27 cellular contexts compared by ENCODE assay signal in the genomic region with DNA sequence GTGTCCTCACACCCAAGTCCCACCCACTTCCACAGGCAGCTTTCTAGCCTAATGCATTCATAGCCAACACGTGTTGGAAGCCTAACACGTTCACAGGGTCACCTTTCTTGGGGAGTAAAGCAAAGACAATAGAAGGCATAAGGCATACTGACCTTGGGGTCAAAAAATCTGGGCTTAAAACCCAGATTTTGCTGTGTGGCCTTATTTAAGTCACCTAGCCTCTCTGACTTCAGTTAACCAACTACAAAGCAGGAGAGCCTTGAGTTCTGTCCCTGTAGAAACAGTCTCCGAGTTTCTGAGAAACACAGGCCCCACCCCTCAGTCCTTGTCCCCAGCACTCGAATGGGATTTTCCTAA. TPM values are rescaled to one million over a fixed set of nuclear protein-coding genes. Genes with fewer than 3 reads are reported as not detected.
DNase-seq lines count a peak whose midpoint lies in the region; ATAC-seq and FAIRE-seq lines count a peak whose summit lies in the region.
"Had no signal": no experiment of that assay in that cellular context is flagged by ENCODE, and none has a peak within 500 bp of the region (broad histone marks: within the 10 kb centered on the region; RNA-seq: fewer than 3 reads in every experiment).

No MANE protein-coding gene starts in this region.

- FAIRE-seq in HTR-8/SVneo (lab: Jason Lieb, UNC), result no peak
- FAIRE-seq: urothelium cell line had no signal

- H3K27me3 ChIP-seq in HUES48 (ENCODE audit: control insufficient read depth, insufficient read depth, low read length) (no peaks in the 10 kb centered on the region), SJCRH30 (no peaks in the 10 kb centered on the region), iPS DF 6.9 (ENCODE audit: control insufficient read depth, insufficient read depth, low read length) (no peaks in the 10 kb centered on the region), neuronal stem cell (ENCODE audit: control insufficient read depth in 3 of 3, insufficient read depth in 3 of 3, low read depth in 1 of 3, low read length in 3 of 3) (peaks cover 0 to 19% (median 0%) of the 10 kb centered on the region in 3 experiments)

- H2BK12ac ChIP-seq in neuronal stem cell (ENCODE audit: low read length), result no peak overlapping the region

- H3K9me3 ChIP-seq in HUES48 (ENCODE audit: control insufficient read depth, insufficient read depth, low read length) (no peaks in the 10 kb centered on the region), SJCRH30 (replicated peaks) (no peaks in the 10 kb centered on the region), iPS DF 6.9 (ENCODE audit: control insufficient read depth, insufficient read depth, low read length) (no peaks in the 10 kb centered on the region), neuronal stem cell (replicated peaks in 1 of 2; ENCODE audit: control insufficient read depth in 2 of 2, insufficient read depth in 1 of 2, low read depth in 1 of 2, low read length in 2 of 2) (no peaks in the 10 kb centered on the region)
- H3K9me3 ChIP-seq: mucosa of descending colon, suprapubic skin had no signal

- H3K4me3 Mint-ChIP-seq in activated T-helper 1 cell treated with anti-CD3 and anti-CD28 coated beads, Interleukin-12 subunit alpha, Interleukin-12 subunit beta, Interleukin-2, Interleukin-4 antibody, amounts not matched to agents 30 ng/mL and 10 ng/mL and 1 ng/mL, durations not matched to agents 14 hours and 24 hours and 36 hours, result no peak overlapping the region
- H3K4me3 Mint-ChIP-seq: activated B cell treated with CpG ODN at 0.5 μM for 24 hours; activated T-cell treated with anti-CD3 and anti-CD28 coated beads, Interleukin-2, amount 50 U/mL, for 4 hours had no signal

- H2AK5ac ChIP-seq in neuronal stem cell (ENCODE audit: low read depth, low read length), result peak overlapping the region; percentile 82

- H3K27me3 Mint-ChIP-seq in activated T-helper 1 cell treated with anti-CD3 and anti-CD28 coated beads, Interleukin-12 subunit alpha, Interleukin-12 subunit beta, Interleukin-2, Interleukin-4 antibody, amounts not matched to agents 30 ng/mL and 10 ng/mL and 1 ng/mL, durations not matched to agents 14 hours and 24 hours and 36 hours (ENCODE audit: insufficient read depth), result peaks cover 16% of the 10 kb centered on the region

- H3K79me1 ChIP-seq in neuronal stem cell (ENCODE audit: low read depth, low read length), result no peaks in the 10 kb centered on the region

- peak overlapping the region; percentile 12 for H3K4me2 ChIP-seq in neuronal stem cell (ENCODE audit: insufficient read depth, low read length, poor library complexity, severe bottlenecking)

- H3K9ac ChIP-seq in HUES48 (ENCODE audit: low read depth, low read length) (peak overlapping the region; percentile 70), neuronal stem cell (ENCODE audit: low read depth, low read length, poor library complexity) (no peak overlapping the region)

- H3K36me3 Mint-ChIP-seq in activated T-helper 1 cell treated with anti-CD3 and anti-CD28 coated beads, Interleukin-12 subunit alpha, Interleukin-12 subunit beta, Interleukin-2, Interleukin-4 antibody, amounts not matched to agents 30 ng/mL and 10 ng/mL and 1 ng/mL, durations not matched to agents 14 hours and 24 hours and 36 hours (ENCODE audit: low read depth), result no peaks in the 10 kb centered on the region
- H3K36me3 Mint-ChIP-seq: brain had no signal

- ATAC-seq in HG03095 (IDR thresholded peaks at IDR 0.05; ENCODE audit: unreplicated experiment), result no peak

- H3K27ac ChIP-seq in HUES48 (ENCODE audit: low read depth, low read length) (peak overlapping the region; percentile 95), SJCRH30 (peak overlapping the region; percentile 78), iPS DF 6.9 (ENCODE audit: low read length) (peak overlapping the region; percentile 93), neuronal stem cell (replicated peaks; ENCODE audit: low read length) (peak overlapping the region; percentile 99)
- H3K27ac ChIP-seq: suprapubic skin had no signal

- no peak overlapping the region for H3K4ac ChIP-seq in neuronal stem cell (ENCODE audit: low read length)

- peak overlapping the region; percentile 95 for H2BK120ac ChIP-seq in neuronal stem cell (ENCODE audit: low read depth, low read length)

- peak overlapping the region; percentile 96 for H3K18ac ChIP-seq in neuronal stem cell (ENCODE audit: low read length)

- no peaks in the 10 kb centered on the region for H3K36me3 ChIP-seq in HUES48 (ENCODE audit: control insufficient read depth, insufficient read depth, low read length)
- no peaks in the 10 kb centered on the region; the same call in 1 of the 2 replicates for H3K36me3 ChIP-seq in SJCRH30
- no peaks in the 10 kb centered on the region for H3K36me3 ChIP-seq in iPS DF 6.9 (ENCODE audit: control insufficient read depth, insufficient read depth, low read length)
- no peaks in the 10 kb centered on the region for H3K36me3 ChIP-seq in neuronal stem cell (replicated peaks in 1 of 2; ENCODE audit: control insufficient read depth in 2 of 2, insufficient read depth in 2 of 2, low read length in 2 of 2)
- H3K36me3 ChIP-seq: suprapubic skin had no signal

- no peak overlapping the region for H2AFZ ChIP-seq in neuronal stem cell (ENCODE audit: low read length)

- H4K8ac ChIP-seq in neuronal stem cell (ENCODE audit: low read depth, low read length), result no peak overlapping the region

- no peak overlapping the region for H4K91ac ChIP-seq in neuronal stem cell (ENCODE audit: low read depth, low read length, poor library complexity)

- H3K4me3 ChIP-seq in HUES48 (ENCODE audit: low read depth, low read length), result 0 out of 2 replicates have a peak overlapping the region, but pooled peaks have one; percentile 3
- peak overlapping the region; percentile 57 for H3K4me3 ChIP-seq in SJCRH30
- no peak overlapping the region for H3K4me3 ChIP-seq in iPS DF 6.9 (ENCODE audit: low read length)
- H3K4me3 ChIP-seq in neuronal stem cell (ENCODE audit: low read length in 2 of 2), result no peak overlapping the region
- H3K4me3 ChIP-seq: mucosa of descending colon, suprapubic skin had no signal

- no peak overlapping the region for H3K27ac Mint-ChIP-seq in activated T-helper 1 cell treated with anti-CD3 and anti-CD28 coated beads, Interleukin-12 subunit alpha, Interleukin-12 subunit beta, Interleukin-2, Interleukin-4 antibody, amounts not matched to agents 30 ng/mL and 10 ng/mL and 1 ng/mL, durations not matched to agents 14 hours and 24 hours and 36 hours
- H3K27ac Mint-ChIP-seq: activated B cell treated with CpG ODN at 0.5 μM for 24 hours had no signal

- H3K23ac ChIP-seq in neuronal stem cell (ENCODE audit: low read depth, low read length, poor library complexity), result no peak overlapping the region

- H3K4me1 ChIP-seq in HUES48 (ENCODE audit: control insufficient read depth, insufficient read depth, low read length), result peaks cover 40% of the 10 kb centered on the region
- peaks cover 57% of the 10 kb centered on the region for H3K4me1 ChIP-seq in SJCRH30
- peaks cover 25% of the 10 kb centered on the region for H3K4me1 ChIP-seq in iPS DF 6.9 (ENCODE audit: control insufficient read depth, insufficient read depth, low read length)
- peaks cover 0 to 48% of the 10 kb centered on the region in 2 donors for H3K4me1 ChIP-seq in neuronal stem cell (ENCODE audit: control insufficient read depth in 2 of 2, insufficient read depth in 1 of 2, low read depth in 1 of 2, low read length in 2 of 2)

- DNase-seq in SJCRH30 (no peak), iPS DF 6.9 (ENCODE audit: low read depth, low spot score) (no peak), neuronal stem cell (ENCODE audit: low spot score) (no peak), HTR-8/SVneo (ENCODE audit: insufficient read length, low spot score) (no peak)
- DNase-seq in activated T-helper 1 cell treated with anti-CD3 and anti-CD28 coated beads, Interleukin-12 subunit alpha, Interleukin-12 subunit beta, Interleukin-2, Interleukin-4 antibody, amounts not matched to agents 30 ng/mL and 10 ng/mL and 1 ng/mL, durations not matched to agents 14 hours and 24 hours and 36 hours (ENCODE audit: low spot score), result no peak
- DNase-seq: activated B cell treated with CpG ODN at 0.5 μM for 24 hours; activated CD4-positive, alpha-beta T cell treated with anti-CD3 and anti-CD28 coated beads, Interleukin-2, amount 50 U/mL, for 1 hour; activated T-cell treated with anti-CD3 and anti-CD28 coated beads, Interleukin-2, amount 50 U/mL, for 4 hours; C1 segment of cervical spinal cord; DMS79 treated with DMSO at 0.1 percent for 48 hours; effector CD8-positive, alpha-beta T cell; GF-D8; NCI-H1048; NCI-H187; NCI-H510A; NK-92 treated with Interleukin-12 subunit alpha and Interleukin-12 subunit beta, amount 100 ng/mL, for 24 hours; SIG-M5; stimulated activated naive CD4-positive, alpha-beta T cell had no signal

- H3K4me1 Mint-ChIP-seq in activated T-helper 1 cell treated with anti-CD3 and anti-CD28 coated beads, Interleukin-12 subunit alpha, Interleukin-12 subunit beta, Interleukin-2, Interleukin-4 antibody, amounts not matched to agents 30 ng/mL and 10 ng/mL and 1 ng/mL, durations not matched to agents 14 hours and 24 hours and 36 hours (ENCODE audit: low read depth), result no peaks in the 10 kb centered on the region
- H3K4me1 Mint-ChIP-seq: activated B cell treated with CpG ODN at 0.5 μM for 24 hours had no signal

- no peaks in the 10 kb centered on the region for H3K9me3 Mint-ChIP-seq in activated T-helper 1 cell treated with anti-CD3 and anti-CD28 coated beads, Interleukin-12 subunit alpha, Interleukin-12 subunit beta, Interleukin-2, Interleukin-4 antibody, amounts not matched to agents 30 ng/mL and 10 ng/mL and 1 ng/mL, durations not matched to agents 14 hours and 24 hours and 36 hours
- H3K9me3 Mint-ChIP-seq: activated B cell treated with CpG ODN at 0.5 μM for 24 hours; activated T-cell treated with anti-CD3 and anti-CD28 coated beads, Interleukin-2, amount 50 U/mL, for 4 hours had no signal

- H3K14ac ChIP-seq in neuronal stem cell (ENCODE audit: low read length), result no peak overlapping the region

- no peak overlapping the region for H2BK15ac ChIP-seq in neuronal stem cell (ENCODE audit: low read length)

- peak overlapping the region; percentile 4 for H2BK5ac ChIP-seq in neuronal stem cell (ENCODE audit: low read length)

- no CpG with 5 or more reads among the region's 4 CpGs for WGBS in iPS DF 6.9 (ENCODE audit: insufficient coverage, insufficient read length)
- no CpG with 5 or more reads among the region's 4 CpGs for WGBS in neuronal stem cell (ENCODE audit: extremely low coverage in 2 of 2, insufficient read length in 2 of 2, insufficient replicate concordance in 1 of 2), 2 donors

- intact Hi-C loops in activated T-helper 1 cell treated with anti-CD3 and anti-CD28 coated beads, Interleukin-12 subunit alpha, Interleukin-12 subunit beta, Interleukin-2, Interleukin-4 antibody, amounts not matched to agents 30 ng/mL and 10 ng/mL and 1 ng/mL, durations not matched to agents 14 hours and 24 hours and 36 hours (cut with micrococcal nuclease), result no loop called here

RNA-seq across cellular contexts. Expression of gene TNNT2, which starts 1.4 kb away (rescaled TPM):
- total RNA-seq in SJCRH30 (2014; rRNA removed; shearing (Covaris generic)), result 74.9 and 90.0 TPM in 2 replicates
- 8.6 TPM for polyA plus RNA-seq in neuronal stem cell (2013, experiment 1 of 2)
- 10.2 TPM for polyA plus RNA-seq in neuronal stem cell (2013, experiment 2 of 2)
- total RNA-seq in activated T-helper 1 cell treated with anti-CD3 and anti-CD28 coated beads, Interleukin-12 subunit alpha, Interleukin-12 subunit beta, Interleukin-2, Interleukin-4 antibody, amounts not matched to agents 30 ng/mL and 10 ng/mL and 1 ng/mL, durations not matched to agents 14 hours and 24 hours and 36 hours, result not detected in 2 replicates
- total RNA-seq: activated B cell treated with CpG ODN at 0.5 μM for 24 hours; activated T-cell treated with anti-CD3 and anti-CD28 coated beads, Interleukin-2, amount 50 U/mL, for 4 hours had no signal
- polyA plus RNA-seq: neural cell had no signal

RNA-seq across cellular contexts. Expression of gene LAD1, which starts 23.0 kb away (rescaled TPM):
- 1.1 and 2.9 TPM in 2 replicates for total RNA-seq in SJCRH30 (2014; rRNA removed; shearing (Covaris generic))
- polyA plus RNA-seq in neuronal stem cell (2013, experiment 1 of 2), result 0.86 TPM
- polyA plus RNA-seq in neuronal stem cell (2013, experiment 2 of 2), result 0.86 TPM
- total RNA-seq in activated T-helper 1 cell treated with anti-CD3 and anti-CD28 coated beads, Interleukin-12 subunit alpha, Interleukin-12 subunit beta, Interleukin-2, Interleukin-4 antibody, amounts not matched to agents 30 ng/mL and 10 ng/mL and 1 ng/mL, durations not matched to agents 14 hours and 24 hours and 36 hours, result not detected in 2 replicates
- total RNA-seq: activated B cell treated with CpG ODN at 0.5 μM for 24 hours had no signal
- polyA plus RNA-seq: neural cell had no signal

RNA-seq across cellular contexts. Expression of gene TNNI1, which starts 45.4 kb away (rescaled TPM):
- 230 and 281 TPM in 2 replicates for total RNA-seq in SJCRH30 (2014; rRNA removed; shearing (Covaris generic))
- polyA plus RNA-seq in neuronal stem cell (2013, experiment 1 of 2), result 3.6 TPM
- 3.4 TPM for polyA plus RNA-seq in neuronal stem cell (2013, experiment 2 of 2)
- not detected in 2 replicates for total RNA-seq in activated T-helper 1 cell treated with anti-CD3 and anti-CD28 coated beads, Interleukin-12 subunit alpha, Interleukin-12 subunit beta, Interleukin-2, Interleukin-4 antibody, amounts not matched to agents 30 ng/mL and 10 ng/mL and 1 ng/mL, durations not matched to agents 14 hours and 24 hours and 36 hours
- total RNA-seq: activated B cell treated with CpG ODN at 0.5 μM for 24 hours; activated T-cell treated with anti-CD3 and anti-CD28 coated beads, Interleukin-2, amount 50 U/mL, for 4 hours; IMR-90; left lobe of liver had no signal
- polyA plus RNA-seq: IMR-90 had no signal

Comparison
In these comparisons a context has a peak if more than half of its experiments do, and no peak if none do; other contexts are left out.
1. H3K4me3 ChIP-seq: peak in HUES48 (single experiment) and SJCRH30 (single experiment); none in iPS DF 6.9 (single experiment) and neuronal stem cell (0 of 2).
2. RNA of gene TNNT2, which starts 1.4 kb away (total RNA-seq): 74.9 to 90.0 TPM in SJCRH30; not detected in activated T-helper 1 cell treated with anti-CD3 and anti-CD28 coated beads, Interleukin-12 subunit alpha, Interleukin-12 subunit beta, Interleukin-2, Interleukin-4 antibody, amounts not matched to agents 30 ng/mL and 10 ng/mL and 1 ng/mL, durations not matched to agents 14 hours and 24 hours and 36 hours; every median in the first group is over 10 times any median in the second.
3. RNA of gene TNNI1, which starts 45.4 kb away (total RNA-seq): 230 to 281 TPM in SJCRH30; not detected in activated T-helper 1 cell treated with anti-CD3 and anti-CD28 coated beads, Interleukin-12 subunit alpha, Interleukin-12 subunit beta, Interleukin-2, Interleukin-4 antibody, amounts not matched to agents 30 ng/mL and 10 ng/mL and 1 ng/mL, durations not matched to agents 14 hours and 24 hours and 36 hours; every median in the first group is over 100 times any median in the second.
4. Peak in every context shown above with its lines, with median percentiles within 50 percentile points of each other: H3K27ac ChIP-seq.